8 cellular contexts compared by ENCODE assay signal in genomic region chr21:42525228-42525604, GRCh38. TPM values are rescaled to one million over a fixed set of nuclear protein-coding genes. Genes with fewer than 3 reads are reported as not detected.
A peak's percentile ranks its signal among the peaks of the same experiment; 100 is the strongest.
DNase-seq lines count a peak whose midpoint lies in the region; ATAC-seq, FAIRE-seq and TF ChIP-seq lines count a peak whose summit lies in the region.

No MANE protein-coding gene starts in this region.

- TF ChIP-seq POLR2A in body of pancreas (IDR thresholded peaks at IDR 0.05): no peak

- peaks cover 27% of the 10 kb centered on the region for H3K4me1 ChIP-seq in body of pancreas
- H3K4me1 ChIP-seq in mucosa of descending colon (ENCODE audit: low read depth): peaks cover 62% of the 10 kb centered on the region

- TF ChIP-seq CTCF in body of pancreas (IDR thresholded peaks at IDR 0.05): no peak
- TF ChIP-seq CTCF in mucosa of descending colon (IDR thresholded peaks at IDR 0.05): no peak

- WGBS in body of pancreas, 2 donors: 50 to 55% methylated on average over 6 to 8 of the region's 8 CpGs

- no peaks in the 10 kb centered on the region for H3K27me3 ChIP-seq in body of pancreas

- no peak for FAIRE-seq in HTR-8/SVneo (lab: Jason Lieb, UNC)

- DNase-seq in body of pancreas: peak in 1 of 4 donors; percentile 30
- peak in 1 of 3 donors; percentile 63 for DNase-seq in mucosa of descending colon
- no peak for DNase-seq in GM03348 (ENCODE audit: low spot score)
- DNase-seq in activated gamma-delta T cell (lab: John Stamatoyannopoulos, UW): no peak
- DNase-seq in kidney glomerular epithelial cell (lab: John Stamatoyannopoulos, UW): no peak
- no peak for DNase-seq in HTR-8/SVneo (ENCODE audit: insufficient read length, low spot score)

- no peak overlapping the region for H3K4me3 ChIP-seq in body of pancreas
- H3K4me3 ChIP-seq in mucosa of descending colon: no peak overlapping the region

- ATAC-seq in GM19025 (IDR thresholded peaks at IDR 0.05; ENCODE audit: low read depth, unreplicated experiment): peak; percentile 29
- peak; percentile 14 for ATAC-seq in HG02973 (IDR thresholded peaks at IDR 0.05; ENCODE audit: unreplicated experiment)
- peak; percentile 26 for ATAC-seq in body of pancreas
- peak; percentile 19 for ATAC-seq in mucosa of descending colon

- H3K36me3 ChIP-seq in body of pancreas (replicated peaks in 1 of 2; ENCODE audit: insufficient read depth in 1 of 2, low read depth in 2 of 2) (peaks cover 0 to 2% of the 10 kb centered on the region in 2 donors), mucosa of descending colon (ENCODE audit: low read depth) (no peaks in the 10 kb centered on the region)

- H3K9me3 ChIP-seq in body of pancreas (no peaks in the 10 kb centered on the region), mucosa of descending colon (no peaks in the 10 kb centered on the region)

- H3K27ac ChIP-seq in body of pancreas: peak overlapping the region; percentile 40 to 68 (median 58)

- intact Hi-C loops in body of pancreas (cut with DNase I) (no loop called here), mucosa of descending colon (cut with DNase I, micrococcal nuclease) (no loop called here)

RNA-seq across cellular contexts. Expression of gene SLC37A1, which starts 11.6 kb away (rescaled TPM):
- total RNA-seq in body of pancreas (10 to 100 TPM in 1 of 2 donors, 1 to 10 TPM in 1; 6.3 to 16.3 TPM), mucosa of descending colon (100 to 1,000 TPM in 1 of 3 donors, 10 to 100 TPM in 2; 52.3 to 179 (median 92.3) TPM)

RNA-seq across cellular contexts. Expression of gene RSPH1, which starts 29.2 kb away (rescaled TPM):
- total RNA-seq in body of pancreas (1 to 10 TPM; 1.6 to 2.3 TPM), mucosa of descending colon (1 to 10 TPM; 4.0 to 7.6 (median 4.5) TPM)
